ENCODE assay signal across 20 cellular contexts in genomic region chr1:220278991-220279390, GRCh38. TPM values are rescaled to one million over a fixed set of nuclear protein-coding genes. Genes with fewer than 3 reads are reported as not detected.
DNase-seq lines count a peak whose midpoint lies in the region; ATAC-seq and TF ChIP-seq lines count a peak whose summit lies in the region.
"Had no signal": no experiment of that assay in that cellular context is flagged by ENCODE, and none has a peak within 500 bp of the region (broad histone marks: within the 10 kb centered on the region; RNA-seq: fewer than 3 reads in every experiment).

No MANE protein-coding gene starts in this region.

- no peaks in the 10 kb centered on the region for H3K9me1 ChIP-seq in IMR-90 (ENCODE audit: insufficient read depth, low read length)

- intact Hi-C loops in IMR-90 (cut with micrococcal nuclease): no loop called here

- CTCF ChIA-PET in IMR-90 (lab: Yijun Ruan, JAX): no interaction called here

- ATAC-seq in IMR-90 (ENCODE audit: low read depth) (peak; percentile 72), GM18517 (IDR thresholded peaks at IDR 0.05; ENCODE audit: unreplicated experiment) (no peak)
- ATAC-seq in activated T-cell treated with anti-CD3 and anti-CD28 coated beads, Interleukin-2, amount 50 U/mL, for 4 hours: no peak

- H3K27ac ChIP-seq in IMR-90 (ENCODE audit: insufficient read depth, low read length): no peak overlapping the region
- H3K27ac ChIP-seq: RWPE1, SJCRH30 had no signal

- no TSS peak for BruUV-seq in IMR-90 (replicated peaks; lab: Mats Ljungman, UMichigan)

- H3K4me3 Mint-ChIP-seq in activated T-cell treated with anti-CD3 and anti-CD28 coated beads, Interleukin-2, amount 50 U/mL, for 4 hours: no peak overlapping the region
- H3K4me3 Mint-ChIP-seq: B cell; CD4-positive, CD25-positive, alpha-beta regulatory T cell had no signal

- no peaks in the 10 kb centered on the region for H3K36me3 Mint-ChIP-seq in activated T-cell treated with anti-CD3 and anti-CD28 coated beads, Interleukin-2, amount 50 U/mL, for 4 hours (ENCODE audit: insufficient read depth)
- H3K36me3 Mint-ChIP-seq: CD4-positive, CD25-positive, alpha-beta regulatory T cell had no signal

- no peak overlapping the region for H2AK5ac ChIP-seq in IMR-90 (ENCODE audit: low read depth, low read length)

- H3K4me1 ChIP-seq in IMR-90 (ENCODE audit: control insufficient read depth, insufficient read depth, low read length): peaks cover 2% of the 10 kb centered on the region; the same call in 1 of the 2 replicates
- H3K4me1 ChIP-seq: SJCRH30 had no signal

- no peaks in the 10 kb centered on the region for H3K9me3 ChIP-seq in IMR-90 (ENCODE audit: control insufficient read depth, insufficient read depth, low read length)
- H3K9me3 ChIP-seq: SJCRH30 had no signal

- H3K27me3 ChIP-seq in IMR-90 (ENCODE audit: control insufficient read depth, insufficient read depth, low read length): peaks cover 19% of the 10 kb centered on the region

- no peaks in the 10 kb centered on the region for H3K9me3 Mint-ChIP-seq in activated T-cell treated with anti-CD3 and anti-CD28 coated beads, Interleukin-2, amount 50 U/mL, for 4 hours

- H4K5ac ChIP-seq in IMR-90 (ENCODE audit: low read depth, low read length): no peak overlapping the region

- in situ Hi-C loops in IMR-90 (cut with MboI; ENCODE audit: low sequenced_read_pairs): no loop called here
- in situ Hi-C loops in astrocyte of the spinal cord (cut with HindIII; ENCODE audit: low sequenced_read_pairs): no loop called here

- H3K4me1 Mint-ChIP-seq in activated T-cell treated with anti-CD3 and anti-CD28 coated beads, Interleukin-2, amount 50 U/mL, for 4 hours (ENCODE audit: low read depth): no peaks in the 10 kb centered on the region
- H3K4me1 Mint-ChIP-seq: B cell; CD4-positive, CD25-positive, alpha-beta regulatory T cell had no signal

- dilution Hi-C loops in IMR-90 (cut with HindIII; ENCODE audit: low sequenced_read_pairs, unreplicated experiment): no loop called here

- H3K79me1 ChIP-seq in IMR-90 (ENCODE audit: low read depth in 1 of 2, low read length in 2 of 2): no peaks in the 10 kb centered on the region

- TF ChIP-seq CTCF in IMR-90 (conservative IDR thresholded peaks at IDR 0.05; ENCODE audit: low read depth, low read length) (no peak), astrocyte of the spinal cord (IDR thresholded peaks at IDR 0.05; ENCODE audit: low read depth, low read length) (no peak)

- no peak overlapping the region for H2BK120ac ChIP-seq in IMR-90 (ENCODE audit: low read depth, low read length)

- no CpG with 5 or more reads among the region's 3 CpGs for WGBS in IMR-90 (ENCODE audit: extremely low coverage in 2 of 2, insufficient read length in 1 of 2), 2 experiments

- POLR2A ChIA-PET in IMR-90 (lab: Charles Lee; ENCODE audit: unreplicated experiment): no interaction called here

- H3K4ac ChIP-seq in IMR-90 (ENCODE audit: low read depth, low read length): no peak overlapping the region

- no peak overlapping the region for H3K14ac ChIP-seq in IMR-90 (replicated peaks; ENCODE audit: low read depth, low read length)

- H3K4me2 ChIP-seq in IMR-90 (ENCODE audit: low read depth, low read length): no peak overlapping the region

- no peak overlapping the region for H2AK9ac ChIP-seq in IMR-90 (replicated peaks; ENCODE audit: low read depth, low read length, poor library complexity)

- TF ChIP-seq RAD21 in IMR-90 (IDR thresholded peaks at IDR 0.05; ENCODE audit: low read length): no peak

- no peak overlapping the region for H3K23ac ChIP-seq in IMR-90 (ENCODE audit: low read depth, low read length)

- no peak overlapping the region for H2BK5ac ChIP-seq in IMR-90 (ENCODE audit: low read depth, low read length, poor library complexity, severe bottlenecking)

- H3K27me3 Mint-ChIP-seq in activated T-cell treated with anti-CD3 and anti-CD28 coated beads, Interleukin-2, amount 50 U/mL, for 4 hours (ENCODE audit: low read depth): peaks cover 14% of the 10 kb centered on the region

- no peaks in the 10 kb centered on the region for H4K20me1 ChIP-seq in IMR-90 (ENCODE audit: insufficient read depth, low read length)

- H3K9ac ChIP-seq in IMR-90 (ENCODE audit: low read depth, low read length): no peak overlapping the region

- no peak for TF ChIP-seq POLR2A in IMR-90 (IDR thresholded peaks at IDR 0.05; ENCODE audit: low read depth, low read length)

- no peak overlapping the region for H4K8ac ChIP-seq in IMR-90 (ENCODE audit: low read depth in 2 of 2, low read length in 2 of 2)

- H3K36me3 ChIP-seq in IMR-90 (ENCODE audit: control insufficient read depth, insufficient read depth, low read length): no peaks in the 10 kb centered on the region
- H3K36me3 ChIP-seq: SJCRH30 had no signal

- H2BK15ac ChIP-seq in IMR-90 (ENCODE audit: low read depth, low read length): no peak overlapping the region

- no peak overlapping the region for H3K4me3 ChIP-seq in IMR-90 (ENCODE audit: insufficient read depth, low read depth, low read length)
- H3K4me3 ChIP-seq in astrocyte of the spinal cord (ENCODE audit: low read depth, low read length): no peak overlapping the region
- H3K4me3 ChIP-seq: SJCRH30 had no signal

- no peak overlapping the region for H2BK20ac ChIP-seq in IMR-90 (ENCODE audit: low read depth, low read length)

- no peak overlapping the region for H2AFZ ChIP-seq in IMR-90 (replicated peaks; ENCODE audit: low read length, poor library complexity)

- no peak overlapping the region for H4K91ac ChIP-seq in IMR-90 (ENCODE audit: insufficient read depth, low read depth, low read length)

- H3K56ac ChIP-seq in IMR-90 (ENCODE audit: extremely low read depth, insufficient read depth, low read length): no peak overlapping the region

- H3K18ac ChIP-seq in IMR-90 (ENCODE audit: low read depth, low read length): no peak overlapping the region

- DNase-seq in EH (ENCODE audit: low read depth) (peak; percentile 44), IMR-90 (peak; percentile 56), astrocyte of the spinal cord (ENCODE audit: low read depth, low spot score) (peak; percentile 57), myocyte (ENCODE audit: low read depth) (peak; percentile 32), SHP77 treated with DMSO at 0.1 percent for 48 hours (lab: John Stamatoyannopoulos, UW) (no peak), GOT3 (lab: John Stamatoyannopoulos, UW) (no peak)
- no peak for DNase-seq in activated T-cell treated with anti-CD3 and anti-CD28 coated beads, Interleukin-2, amount 50 U/mL, for 4 hours
- DNase-seq: ACHN; CD4-positive, CD25-positive, alpha-beta regulatory T cell; DMS53; NCI-H1436; NCI-H2029; NCI-H2171; NCI-H446 treated with DMSO at 0.1 percent for 48 hours; NK-92 treated with Interleukin-12 subunit alpha and Interleukin-12 subunit beta, amount 100 ng/mL, for 24 hours; OCI-M1; SJCRH30 had no signal

TF ChIP-seq in IMR-90, 13 proteins besides CTCF, POLR2A, EP300 and RAD21:
- TF ChIP-seq USF2 (IDR thresholded peaks at IDR 0.05; ENCODE audit: low read depth, low read length) (no peak), CEBPB (IDR thresholded peaks at IDR 0.05; ENCODE audit: low read depth, low read length) (no peak), NFE2L2 (IDR thresholded peaks at IDR 0.05; ENCODE audit: low read depth, low read length) (no peak), SMC3 (IDR thresholded peaks at IDR 0.05; ENCODE audit: low read depth, low read length) (no peak)
TF ChIP-seq in IMR-90: peak in this region for 0.

RNA-seq across cellular contexts. Expression of gene RAB3GAP2, which starts 6.7 kb away (rescaled TPM):
- total RNA-seq in IMR-90 (2012; rRNA removed): 37.5 and 37.8 TPM in 2 replicates
- polyA plus RNA-seq in IMR-90 (2012; rRNA removed): 11.0 and 12.3 TPM in 2 replicates
- 3.6 and 8.0 TPM in 2 replicates for polyA plus RNA-seq in IMR-90 (2012; cell fraction: cytosol; rRNA removed)
- 8.8 and 34.1 TPM in 2 replicates for polyA plus RNA-seq in IMR-90 (2012; cell fraction: nucleus; rRNA removed; ENCODE audit: low replicate concordance)
- 18.7 and 21.4 TPM in 2 replicates for total RNA-seq in myocyte
- 9.6 TPM for polyA plus RNA-seq in myocyte (2012)
- 10 to 100 TPM; 34.9 to 37.2 (median 36.1) TPM for total RNA-seq in activated T-cell treated with anti-CD3 and anti-CD28 coated beads, Interleukin-2, amount 50 U/mL, for 4 hours

Comparison
In these comparisons a context has a peak if more than half of its experiments do, and no peak if none do; other contexts are left out.
1. DNase-seq: peak in EH (single experiment), IMR-90 (single experiment), astrocyte of the spinal cord (single experiment) and myocyte (single experiment); none in activated T-cell treated with anti-CD3 and anti-CD28 coated beads, Interleukin-2, amount 50 U/mL, for 4 hours (single experiment), SHP77 treated with DMSO at 0.1 percent for 48 hours (single experiment) and GOT3 (single experiment).